8 cellular contexts compared by ENCODE assay signal in genomic region chrX:80808160-80808735, GRCh38. TPM values are rescaled to one million over a fixed set of nuclear protein-coding genes. Genes with fewer than 3 reads are reported as not detected.
A peak's percentile ranks its signal among the peaks of the same experiment; 100 is the strongest.
DNase-seq lines count a peak whose midpoint lies in the region; ATAC-seq and TF ChIP-seq lines count a peak whose summit lies in the region.

No MANE protein-coding gene starts in this region.

- TF ChIP-seq RAD21 in liver (IDR thresholded peaks at IDR 0.05) = no peak

- WGBS in liver = under 1% methylated on average over 24 of the region's 24 CpGs

- H3K27me3 ChIP-seq in liver (ENCODE audit: control insufficient read depth in 4 of 4, insufficient read depth in 4 of 4, low read length in 3 of 4) = no peaks in the 10 kb centered on the region

- no peaks in the 10 kb centered on the region for H3K9me3 ChIP-seq in liver (ENCODE audit: control insufficient read depth in 4 of 4, low read length in 3 of 4)

- peak overlapping the region in 1 of 2 donors; percentile 87 for H3K9ac ChIP-seq in liver (ENCODE audit: low read depth in 1 of 2, low read length in 2 of 2)

- H3K4me1 ChIP-seq in liver (ENCODE audit: control insufficient read depth in 4 of 4, insufficient read depth in 4 of 4, low read length in 3 of 4) = peaks cover 0 to 2% (median 0%) of the 10 kb centered on the region in 4 donors

- H3K4me3 ChIP-seq in liver (ENCODE audit: low read depth in 1 of 3, low read length in 3 of 3) = peak overlapping the region; percentile 80 to 91 (median 81)

- peak; percentile 8 for DNase-seq in AG20443 (ENCODE audit: low spot score)
- peak; percentile 62 for DNase-seq in NCI-H524 treated with DMSO at 0.1 percent for 48 hours (lab: John Stamatoyannopoulos, UW)
- peak; percentile 43 to 66 for DNase-seq in activated CD4-positive, alpha-beta T cell treated with anti-CD3 and anti-CD28 coated beads, Interleukin-2, amount 50 U/mL, for 24 hours (ENCODE audit: low read depth in 1 of 2, low spot score in 1 of 2)
- peak; percentile 83 for DNase-seq in dermis blood vessel endothelial cell
- peak; percentile 44 to 45 for DNase-seq in stimulated activated CD4-positive, alpha-beta T cell treated with anti-CD3 and anti-CD28 coated beads, Interleukin-4, amount 100 ng/mL, for 48 hours (ENCODE audit: low read depth in 2 of 2)

- H3K36me3 ChIP-seq in liver (ENCODE audit: control insufficient read depth in 4 of 4, insufficient read depth in 3 of 4, low read depth in 1 of 4, low read length in 3 of 4) = no peaks in the 10 kb centered on the region

- peak overlapping the region; percentile 75 to 80 for H3K27ac ChIP-seq in liver (ENCODE audit: low read depth in 1 of 2, low read length in 2 of 2)

- TF ChIP-seq CTCF in liver (IDR thresholded peaks at IDR 0.05; ENCODE audit: low read depth, low read length, missing input control) = no peak

- peak; percentile 54 for ATAC-seq in GM19025 (IDR thresholded peaks at IDR 0.05; ENCODE audit: low read depth, unreplicated experiment)
- ATAC-seq in HG03280 (IDR thresholded peaks at IDR 0.05; ENCODE audit: unreplicated experiment) = peak; percentile 67

TF ChIP-seq in liver, 16 proteins besides CTCF, POLR2A, EP300 and RAD21:
- TF ChIP-seq YY1 (IDR thresholded peaks at IDR 0.05) = peak; percentile 25
- peak; percentile 49 to 64 for TF ChIP-seq RXRA (IDR thresholded peaks at IDR 0.05)
- peak; percentile 38 for TF ChIP-seq NR2F2 (IDR thresholded peaks at IDR 0.05)
- TF ChIP-seq SP1 (IDR thresholded peaks at IDR 0.05) = peak; percentile 60
- TF ChIP-seq TAF1 (conservative IDR thresholded peaks at IDR 0.05) = no peak
TF ChIP-seq in liver: peak in this region for 4.

RNA-seq across cellular contexts. Expression of gene BRWD3, which starts 1.4 kb away (rescaled TPM):
- total RNA-seq in dermis blood vessel endothelial cell = 15.1 and 23.4 TPM in 2 replicates
- 10 to 100 TPM; 12.2 to 12.6 TPM for total RNA-seq in liver
- polyA plus RNA-seq in liver = 1 to 10 TPM; 1.5 to 1.7 TPM

Comparison
In these comparisons a context has a peak if more than half of its experiments do, and no peak if none do; other contexts are left out.
1. Peak in every context shown above with its lines: DNase-seq, ATAC-seq, H3K4me3 ChIP-seq and H3K27ac ChIP-seq.
2. DNase-seq: peak in every context shown above with its lines; median percentile 83 in dermis blood vessel endothelial cell; 62 in NCI-H524 treated with DMSO at 0.1 percent for 48 hours; 54 in activated CD4-positive, alpha-beta T cell treated with anti-CD3 and anti-CD28 coated beads, Interleukin-2, amount 50 U/mL, for 24 hours; 44 in stimulated activated CD4-positive, alpha-beta T cell treated with anti-CD3 and anti-CD28 coated beads, Interleukin-4, amount 100 ng/mL, for 48 hours; 8 in AG20443.